In the genomic region with DNA sequence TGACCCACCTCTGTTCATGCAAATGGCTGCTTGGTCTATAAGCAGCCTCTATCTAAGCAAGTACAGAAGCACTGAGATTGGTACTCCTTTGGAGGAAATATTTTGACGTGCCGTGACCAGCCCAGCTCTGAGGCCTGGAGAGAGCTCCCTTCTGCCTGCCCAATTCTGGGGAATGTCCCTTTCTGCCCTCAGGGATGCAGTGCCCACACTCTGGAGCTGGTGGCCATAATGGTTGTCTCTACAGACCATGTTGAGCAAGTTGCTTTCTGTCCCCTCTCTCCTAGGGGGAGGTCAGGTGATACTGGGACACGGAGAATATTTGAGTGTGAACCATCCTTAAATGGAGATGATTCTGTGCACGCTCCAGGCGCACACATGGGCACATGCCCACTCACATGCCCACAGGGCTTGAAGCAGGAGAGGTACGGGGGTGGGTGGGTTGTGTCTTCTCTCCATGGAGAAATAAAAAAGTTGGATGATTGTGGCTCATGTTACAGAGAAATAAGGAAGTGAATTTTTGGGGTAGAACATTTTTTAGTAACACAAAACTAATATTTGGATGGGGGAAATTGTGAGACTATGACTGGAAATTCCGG, we compare ENCODE assay signal across 21 cellular contexts. TPM values are rescaled to one million over a fixed set of nuclear protein-coding genes. Genes with fewer than 3 reads are reported as not detected.
"Had no signal": no experiment of that assay in that cellular context is flagged by ENCODE, and none has a peak within 500 bp of the region (broad histone marks: within the 10 kb centered on the region; RNA-seq: fewer than 3 reads in every experiment).

No MANE protein-coding gene starts in this region.

- H3K9me3 ChIP-seq: left lung, lower lobe of right lung, ovary, right atrium auricular region, stomach, thoracic aorta, transverse colon had no signal

- H3K4me3 ChIP-seq: gastroesophageal sphincter, left lung, lower lobe of right lung, ovary, right atrium auricular region, stomach, thoracic aorta, transverse colon had no signal

- DNase-seq: cerebellar nuclear complex; effector memory CD8-positive, alpha-beta T cell; erythroblast; glutamatergic neuron; immature natural killer cell; left lung; lower lobe of right lung; mesendoderm; naive thymus-derived CD8-positive, alpha-beta T cell; ovary; small intestine; stimulated activated CD4-positive, alpha-beta T cell treated with anti-CD3 and anti-CD28 coated beads, Interleukin-12 subunit alpha, Interleukin-12 subunit beta, amount 100 ng/mL, for 4 hours; stimulated activated naive CD4-positive, alpha-beta T cell; stomach; substantia nigra; transverse colon had no signal

- H3K27ac Mint-ChIP-seq: dendritic cell treated with granulocyte-macrophage colony-stimulating factor and Interleukin-4, amounts not matched to agents 40 ng/mL and 50 ng/mL, for 4 days; effector memory CD8-positive, alpha-beta T cell; immature natural killer cell; naive thymus-derived CD8-positive, alpha-beta T cell had no signal

- H3K27ac ChIP-seq: gastroesophageal sphincter, left lung, lower lobe of right lung, ovary, right atrium auricular region, stomach, thoracic aorta, transverse colon had no signal

- H3K36me3 ChIP-seq: gastroesophageal sphincter, left lung, lower lobe of right lung, ovary, right atrium auricular region, stomach, thoracic aorta, transverse colon had no signal

- H3K36me3 Mint-ChIP-seq: immature natural killer cell; naive thymus-derived CD8-positive, alpha-beta T cell had no signal

- H3K4me1 ChIP-seq: left lung, lower lobe of right lung, right atrium auricular region, stomach, transverse colon had no signal

- H3K4me3 Mint-ChIP-seq: dendritic cell treated with granulocyte-macrophage colony-stimulating factor and Interleukin-4, amounts not matched to agents 40 ng/mL and 50 ng/mL, for 4 days; effector memory CD8-positive, alpha-beta T cell; immature natural killer cell; naive thymus-derived CD8-positive, alpha-beta T cell had no signal

- H3K4me1 Mint-ChIP-seq: immature natural killer cell; naive thymus-derived CD8-positive, alpha-beta T cell had no signal

- ATAC-seq: effector memory CD8-positive, alpha-beta T cell; gastroesophageal sphincter; left lung; lower lobe of right lung; naive thymus-derived CD8-positive, alpha-beta T cell had no signal

- H3K27me3 ChIP-seq: ovary, right atrium auricular region had no signal

- H3K9me3 Mint-ChIP-seq: dendritic cell treated with granulocyte-macrophage colony-stimulating factor and Interleukin-4, amounts not matched to agents 40 ng/mL and 50 ng/mL, for 4 days; effector memory CD8-positive, alpha-beta T cell; immature natural killer cell had no signal

RNA-seq across cellular contexts. Expression of a gene that starts 13.9 kb away (rescaled TPM):
- total RNA-seq: naive thymus-derived CD8-positive, alpha-beta T cell had no signal
- polyA plus RNA-seq: immature natural killer cell; keratinocyte; naive thymus-derived CD8-positive, alpha-beta T cell had no signal
